Comparison of ENCODE assay signal across 8 cellular contexts in the genomic region with DNA sequence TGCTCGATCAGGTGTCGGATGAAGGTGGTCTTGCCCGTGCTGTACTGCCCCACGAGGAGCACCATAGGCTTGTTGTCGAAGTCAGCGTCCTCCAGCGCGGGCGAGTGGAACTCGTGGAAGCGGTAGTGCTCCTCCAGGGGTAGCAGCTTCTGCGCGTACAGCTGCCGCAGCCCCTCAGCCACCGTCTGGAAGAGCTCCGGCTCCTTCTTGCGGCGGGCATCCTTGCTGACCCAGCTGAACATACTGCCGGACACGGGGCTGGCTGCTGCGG. TPM values are rescaled to one million over a fixed set of nuclear protein-coding genes. Genes with fewer than 3 reads are reported as not detected.
DNase-seq lines count a peak whose midpoint lies in the region; ATAC-seq and TF ChIP-seq lines count a peak whose summit lies in the region.

No MANE protein-coding gene starts in this region.

- CTCF ChIA-PET in Caco-2 (lab: Charles Lee): interaction anchor here (0.6 to 3.2 kb wide), 4 partner anchors 10 to 178 kb away, joined by 8 to 17 read pairs (median 14); no protein-coding TSS in a partner anchor

- intact Hi-C loops in Caco-2 (cut with micrococcal nuclease; ENCODE audit: unreplicated experiment): loop anchor here (1.0 to 2.0 kb wide), 3 partner anchors 11 to 31 kb away; no protein-coding TSS in a partner anchor

- H3K36me3 Mint-ChIP-seq in Caco-2 (ENCODE audit: insufficient read depth, unreplicated experiment): peaks cover 65% of the 10 kb centered on the region
- peaks cover 0 to 23% (median 16%) of the 10 kb centered on the region in 3 donors for H3K36me3 Mint-ChIP-seq in immature natural killer cell

- no TSS peak for BruUV-seq in Caco-2 (replicated peaks; lab: Mats Ljungman, UMichigan)

- H3K27ac ChIP-seq in adipose tissue (ENCODE audit: low read depth, low read length) (peak overlapping the region; percentile 69), stomach smooth muscle (ENCODE audit: low read length) (peak overlapping the region; percentile 89)

- H3K27me3 ChIP-seq in Caco-2 (replicated peaks; ENCODE audit: control insufficient read depth, insufficient read depth, low read length): no peaks in the 10 kb centered on the region
- H3K27me3 ChIP-seq in stomach smooth muscle (ENCODE audit: control insufficient read depth in 1 of 2, insufficient read depth in 2 of 2, low read length in 2 of 2): no peaks in the 10 kb centered on the region

- peak overlapping the region; percentile 85 for H3K4me3 Mint-ChIP-seq in Caco-2 (ENCODE audit: unreplicated experiment)
- peak overlapping the region; percentile 93 to 99 (median 98) for H3K4me3 Mint-ChIP-seq in immature natural killer cell

- no peak for TF ChIP-seq CTCF in Caco-2 (IDR thresholded peaks at IDR 0.05; ENCODE audit: insufficient read depth in 1 of 2, low read depth in 1 of 2, low read length in 1 of 2, severe bottlenecking in 1 of 2, unreplicated experiment in 1 of 2)

- H3K27me3 Mint-ChIP-seq in Caco-2 (ENCODE audit: insufficient read depth, unreplicated experiment) (no peaks in the 10 kb centered on the region), immature natural killer cell (ENCODE audit: low read depth in 3 of 3) (peaks cover 24 to 36% (median 34%) of the 10 kb centered on the region in 3 donors)

- 0 out of 2 replicates have a peak, but pooled peaks cover 3% of the 10 kb centered on the region for H3K36me3 ChIP-seq in Caco-2 (ENCODE audit: control insufficient read depth, insufficient read depth, low read length)
- peaks cover 3 to 6% of the 10 kb centered on the region in 2 donors for H3K36me3 ChIP-seq in stomach smooth muscle (ENCODE audit: control insufficient read depth in 2 of 2, insufficient read depth in 2 of 2, low read length in 2 of 2)

- H3K9me3 ChIP-seq in Caco-2: no peaks in the 10 kb centered on the region
- H3K9me3 ChIP-seq in stomach smooth muscle (ENCODE audit: control insufficient read depth in 2 of 2, low read length in 2 of 2): no peaks in the 10 kb centered on the region

- H3K4me3 ChIP-seq in Caco-2 (ENCODE audit: low read depth, low read length): peak overlapping the region; percentile 57
- peak overlapping the region; percentile 92 to 99 for H3K4me3 ChIP-seq in stomach smooth muscle (ENCODE audit: low read length in 2 of 2)

- in situ Hi-C loops in ACHN (cut with HindIII; ENCODE audit: low pct_ligation_motif_present, low pct_unique_long_range_greater_than_20kb, low sequenced_read_pairs): no loop called here

- DNase-seq in Caco-2 (no peak), immature natural killer cell (no peak), DMS153 (lab: John Stamatoyannopoulos, UW) (no peak), ACHN (no peak), NCI-H2029 (lab: John Stamatoyannopoulos, UW) (no peak)

- H3K4me1 Mint-ChIP-seq in Caco-2 (ENCODE audit: low read depth, unreplicated experiment) (peaks cover 10% of the 10 kb centered on the region), immature natural killer cell (peaks cover 69 to 72% of the 10 kb centered on the region in 2 donors)

- ATAC-seq in HG03139 (IDR thresholded peaks at IDR 0.05; ENCODE audit: unreplicated experiment): peak; percentile 14

- WGBS in adipose tissue, 3 donors: 0 to 1% (median 0%) methylated on average over 18 to 21 of the region's 21 CpGs

- POLR2A ChIA-PET in Caco-2 (lab: Charles Lee): interaction anchor here (0.9 to 3.5 kb wide), 2 partner anchors 11 to 13 kb away, joined by 3 to 21 read pairs; no protein-coding TSS in a partner anchor

- H3K27ac Mint-ChIP-seq in Caco-2 (ENCODE audit: unreplicated experiment) (peak overlapping the region; percentile 82), immature natural killer cell (peak overlapping the region; percentile 90 to 99 (median 98))

- H3K4me1 ChIP-seq in Caco-2 (peaks cover 29% of the 10 kb centered on the region), stomach smooth muscle (ENCODE audit: control insufficient read depth, insufficient read depth, low read length) (peaks cover 46% of the 10 kb centered on the region)

- H3K9me3 Mint-ChIP-seq in Caco-2 (ENCODE audit: unreplicated experiment) (no peaks in the 10 kb centered on the region), immature natural killer cell (no peaks in the 10 kb centered on the region)

- H3K9ac ChIP-seq in stomach smooth muscle (ENCODE audit: low read length in 2 of 2): peak overlapping the region; percentile 81 to 91

RNA-seq across cellular contexts. Expression of a gene that starts 0.3 kb away (rescaled TPM):
- total RNA-seq in Caco-2 (2022): 123 and 129 TPM in 2 replicates
- polyA plus RNA-seq in adipose tissue: 10 to 100 TPM; 10.3 to 68.5 (median 22.9) TPM
- 100 to 1,000 TPM; 136 to 247 (median 160) TPM for polyA plus RNA-seq in immature natural killer cell

RNA-seq across cellular contexts. Expression of a gene that starts 33.7 kb away (rescaled TPM):
- total RNA-seq in Caco-2 (2022): 29.1 and 36.0 TPM in 2 replicates
- polyA plus RNA-seq in adipose tissue (1 to 10 TPM in 2 of 3 donors, under 1 TPM in 1; 0.90 to 9.7 (median 1.4) TPM), immature natural killer cell (under 1 TPM in 2 of 3 donors, not detected in 1; 0.13 to 0.22 TPM)

RNA-seq across cellular contexts. Expression of a gene that starts 38.9 kb away (rescaled TPM):
- total RNA-seq in Caco-2 (2022): 27.9 and 31.1 TPM in 2 replicates
- 10 to 100 TPM; 12.4 to 14.7 (median 14.5) TPM for polyA plus RNA-seq in adipose tissue
- 10 to 100 TPM in 1 of 3 donors, 1 to 10 TPM in 2; 3.7 to 10.0 (median 6.7) TPM for polyA plus RNA-seq in immature natural killer cell

RNA-seq across cellular contexts. Expression of a gene that starts 46.3 kb away (rescaled TPM):
- 7.4 and 7.7 TPM in 2 replicates for total RNA-seq in Caco-2 (2022)
- polyA plus RNA-seq in adipose tissue: 10 to 100 TPM in 2 of 3 donors, 1 to 10 TPM in 1; 10.0 to 17.9 (median 13.0) TPM
- 10 to 100 TPM in 2 of 3 donors, 1 to 10 TPM in 1; 7.8 to 14.6 (median 14.0) TPM for polyA plus RNA-seq in immature natural killer cell

RNA-seq across cellular contexts. Expression of a gene that starts 57.5 kb away (rescaled TPM):
- not detected in 2 replicates for total RNA-seq in Caco-2 (2022)
- polyA plus RNA-seq in adipose tissue (1 to 10 TPM in 1 of 3 donors, not detected in 2; 3.6 TPM), immature natural killer cell (not detected)
